In genomic region chrX:53235566-53235965, GRCh38 we compare ENCODE assay signal across 29 cellular contexts. TPM values are rescaled to one million over a fixed set of nuclear protein-coding genes. Genes with fewer than 3 reads are reported as not detected.
"Had no signal": no experiment of that assay in that cellular context is flagged by ENCODE, and none has a peak within 500 bp of the region (broad histone marks: within the 10 kb centered on the region; RNA-seq: fewer than 3 reads in every experiment).

No MANE protein-coding gene starts in this region.

- ATAC-seq: activated CD4-positive, alpha-beta T cell treated with anti-CD3 and anti-CD28 coated beads for 36 hours; activated CD8-positive, alpha-beta memory T cell treated with anti-CD3 and anti-CD28 coated beads, Interleukin-2, amount 10 ng/mL, durations not matched to agents 7 days and 5 days; activated CD8-positive, alpha-beta T cell treated with anti-CD3 and anti-CD28 coated beads, Interleukin-2, amount 10 ng/mL, durations not matched to agents 7 days and 5 days; foreskin keratinocyte; gastrocnemius medialis; heart left ventricle; T-helper 17 cell had no signal

- H3K27me3 ChIP-seq: colonic mucosa, foreskin keratinocyte had no signal

- DNase-seq: activated CD4-positive, alpha-beta memory T cell treated with anti-CD3 and anti-CD28 coated beads for 36 hours; activated CD4-positive, alpha-beta T cell treated with anti-CD3 and anti-CD28 coated beads for 36 hours; activated CD4-positive, alpha-beta T cell treated with anti-CD3 and anti-CD28 coated beads, Interleukin-2, amount 10 ng/mL, durations not matched to agents 24 days and 14 days; activated CD4-positive, CD25-positive, alpha-beta regulatory T cell; activated CD4-positive, CD25-positive, alpha-beta regulatory T cell treated with anti-CD3 and anti-CD28 coated beads, Interleukin-2, amount 50 U/mL, for 72 hours; activated CD8-positive, alpha-beta memory T cell treated with anti-CD3 and anti-CD28 coated beads, Interleukin-2, amount 10 ng/mL, durations not matched to agents 7 days and 5 days; activated CD8-positive, alpha-beta memory T cell treated with anti-CD3 and anti-CD28 coated beads, Interleukin-2, amount 50 U/mL, for 4 hours; activated CD8-positive, alpha-beta T cell treated with anti-CD3 and anti-CD28 coated beads, Interleukin-2, amount 10 ng/mL, durations not matched to agents 7 days and 5 days; activated effector memory CD4-positive, alpha-beta T cell treated with anti-CD3 and anti-CD28 coated beads, Interleukin-2, amount 50 U/mL, for 16 hours; activated naive CD4-positive, alpha-beta T cell treated with anti-CD3 and anti-CD28 coated beads for 36 hours; activated T-cell treated with anti-CD3 and anti-CD28 coated beads, Interleukin-2, amount 50 U/mL, for 1 hour; activated T-cell treated with anti-CD3 and anti-CD28 coated beads, Interleukin-2, amount 50 U/mL, for 48 hours; amniotic stem cell; anterior cingulate cortex; brain microvascular endothelial cell; cerebellar nuclear complex; colonic mucosa; dorsolateral prefrontal cortex; effector memory CD4-positive, alpha-beta T cell; endodermal cell; erythroblast; foreskin keratinocyte; gastrocnemius medialis; glutamatergic neuron; heart left ventricle; T-helper 1 cell; T-helper 17 cell; T1000 had no signal

- H3K36me3 ChIP-seq: brain microvascular endothelial cell, colonic mucosa had no signal

- H3K4me1 ChIP-seq: colonic mucosa, esophagus muscularis mucosa, foreskin keratinocyte, gastrocnemius medialis, heart left ventricle had no signal

- H3K27ac ChIP-seq: brain microvascular endothelial cell, colonic mucosa, dorsolateral prefrontal cortex, esophagus muscularis mucosa, foreskin keratinocyte, gastrocnemius medialis, heart left ventricle had no signal

- H3K4me3 ChIP-seq: colonic mucosa, dorsolateral prefrontal cortex, esophagus muscularis mucosa, gastrocnemius medialis, heart left ventricle had no signal

- H3K9me3 ChIP-seq: colonic mucosa, esophagus muscularis mucosa, gastrocnemius medialis, heart left ventricle had no signal

RNA-seq across cellular contexts. Expression of gene IQSEC2, which starts 45.8 kb away (rescaled TPM):
- total RNA-seq: activated CD8-positive, alpha-beta T cell treated with anti-CD3 and anti-CD28 coated beads, Interleukin-2, amount 10 ng/mL, durations not matched to agents 7 days and 5 days had no signal
